ENCODE assay signal across 1 cellular context in genomic region chr6:6635869-6636268, GRCh38.
TF ChIP-seq lines count a peak whose summit lies in the region.

No MANE protein-coding gene starts in this region.

TF ChIP-seq in WTC11, 78 proteins besides CTCF, POLR2A, EP300 and RAD21 (continued from another document):
- TF ChIP-seq, protein P1, sequence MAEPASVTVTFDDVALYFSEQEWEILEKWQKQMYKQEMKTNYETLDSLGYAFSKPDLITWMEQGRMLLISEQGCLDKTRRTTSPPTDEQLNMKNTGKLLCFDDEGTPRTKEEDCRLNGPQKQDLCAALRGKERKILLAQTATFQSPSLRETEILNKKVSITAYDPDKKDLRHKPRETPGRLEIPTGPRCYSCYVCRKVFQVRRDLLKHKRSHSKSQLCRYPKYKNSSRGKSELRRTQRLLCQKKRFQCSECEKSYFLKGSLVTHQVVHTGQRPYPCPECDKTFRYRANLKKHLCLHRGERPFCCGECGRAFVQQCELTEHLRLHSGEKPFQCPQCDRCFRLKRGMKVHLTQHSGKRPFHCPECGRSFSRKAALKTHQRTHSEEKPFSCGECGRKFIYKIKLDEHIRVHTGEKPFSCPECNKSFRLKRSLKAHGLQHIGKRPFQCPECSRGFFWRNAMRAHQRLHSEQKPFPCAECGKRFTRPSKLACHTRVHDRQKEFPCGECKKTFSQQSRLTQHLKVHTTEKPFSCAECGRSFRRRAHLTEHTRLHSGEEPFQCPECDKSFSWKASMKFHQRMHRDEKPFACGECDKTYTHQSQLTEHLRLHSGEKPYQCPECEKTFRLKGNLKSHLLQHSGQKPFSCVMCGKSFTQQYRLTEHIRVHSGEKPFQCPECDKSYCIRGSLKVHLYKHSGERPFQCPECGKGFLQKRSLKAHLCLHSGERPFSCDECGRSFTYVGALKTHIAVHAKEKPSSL (CRISPR knock-in tag; conservative IDR thresholded peaks at IDR 0.05), result no peak
- TF ChIP-seq, protein P2, sequence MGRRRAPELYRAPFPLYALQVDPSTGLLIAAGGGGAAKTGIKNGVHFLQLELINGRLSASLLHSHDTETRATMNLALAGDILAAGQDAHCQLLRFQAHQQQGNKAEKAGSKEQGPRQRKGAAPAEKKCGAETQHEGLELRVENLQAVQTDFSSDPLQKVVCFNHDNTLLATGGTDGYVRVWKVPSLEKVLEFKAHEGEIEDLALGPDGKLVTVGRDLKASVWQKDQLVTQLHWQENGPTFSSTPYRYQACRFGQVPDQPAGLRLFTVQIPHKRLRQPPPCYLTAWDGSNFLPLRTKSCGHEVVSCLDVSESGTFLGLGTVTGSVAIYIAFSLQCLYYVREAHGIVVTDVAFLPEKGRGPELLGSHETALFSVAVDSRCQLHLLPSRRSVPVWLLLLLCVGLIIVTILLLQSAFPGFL (CRISPR knock-in tag; IDR thresholded peaks at IDR 0.05; ENCODE audit: borderline replicate concordance), result no peak
- TF ChIP-seq NFYB (CRISPR knock-in tag; conservative IDR thresholded peaks at IDR 0.05; ENCODE audit: low read depth), result no peak
- TF ChIP-seq, protein P3, sequence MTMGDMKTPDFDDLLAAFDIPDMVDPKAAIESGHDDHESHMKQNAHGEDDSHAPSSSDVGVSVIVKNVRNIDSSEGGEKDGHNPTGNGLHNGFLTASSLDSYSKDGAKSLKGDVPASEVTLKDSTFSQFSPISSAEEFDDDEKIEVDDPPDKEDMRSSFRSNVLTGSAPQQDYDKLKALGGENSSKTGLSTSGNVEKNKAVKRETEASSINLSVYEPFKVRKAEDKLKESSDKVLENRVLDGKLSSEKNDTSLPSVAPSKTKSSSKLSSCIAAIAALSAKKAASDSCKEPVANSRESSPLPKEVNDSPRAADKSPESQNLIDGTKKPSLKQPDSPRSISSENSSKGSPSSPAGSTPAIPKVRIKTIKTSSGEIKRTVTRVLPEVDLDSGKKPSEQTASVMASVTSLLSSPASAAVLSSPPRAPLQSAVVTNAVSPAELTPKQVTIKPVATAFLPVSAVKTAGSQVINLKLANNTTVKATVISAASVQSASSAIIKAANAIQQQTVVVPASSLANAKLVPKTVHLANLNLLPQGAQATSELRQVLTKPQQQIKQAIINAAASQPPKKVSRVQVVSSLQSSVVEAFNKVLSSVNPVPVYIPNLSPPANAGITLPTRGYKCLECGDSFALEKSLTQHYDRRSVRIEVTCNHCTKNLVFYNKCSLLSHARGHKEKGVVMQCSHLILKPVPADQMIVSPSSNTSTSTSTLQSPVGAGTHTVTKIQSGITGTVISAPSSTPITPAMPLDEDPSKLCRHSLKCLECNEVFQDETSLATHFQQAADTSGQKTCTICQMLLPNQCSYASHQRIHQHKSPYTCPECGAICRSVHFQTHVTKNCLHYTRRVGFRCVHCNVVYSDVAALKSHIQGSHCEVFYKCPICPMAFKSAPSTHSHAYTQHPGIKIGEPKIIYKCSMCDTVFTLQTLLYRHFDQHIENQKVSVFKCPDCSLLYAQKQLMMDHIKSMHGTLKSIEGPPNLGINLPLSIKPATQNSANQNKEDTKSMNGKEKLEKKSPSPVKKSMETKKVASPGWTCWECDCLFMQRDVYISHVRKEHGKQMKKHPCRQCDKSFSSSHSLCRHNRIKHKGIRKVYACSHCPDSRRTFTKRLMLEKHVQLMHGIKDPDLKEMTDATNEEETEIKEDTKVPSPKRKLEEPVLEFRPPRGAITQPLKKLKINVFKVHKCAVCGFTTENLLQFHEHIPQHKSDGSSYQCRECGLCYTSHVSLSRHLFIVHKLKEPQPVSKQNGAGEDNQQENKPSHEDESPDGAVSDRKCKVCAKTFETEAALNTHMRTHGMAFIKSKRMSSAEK (CRISPR knock-in tag; IDR thresholded peaks at IDR 0.05; ENCODE audit: borderline replicate concordance), result no peak
